ENCODE assay signal across 15 cellular contexts in the genomic region with DNA sequence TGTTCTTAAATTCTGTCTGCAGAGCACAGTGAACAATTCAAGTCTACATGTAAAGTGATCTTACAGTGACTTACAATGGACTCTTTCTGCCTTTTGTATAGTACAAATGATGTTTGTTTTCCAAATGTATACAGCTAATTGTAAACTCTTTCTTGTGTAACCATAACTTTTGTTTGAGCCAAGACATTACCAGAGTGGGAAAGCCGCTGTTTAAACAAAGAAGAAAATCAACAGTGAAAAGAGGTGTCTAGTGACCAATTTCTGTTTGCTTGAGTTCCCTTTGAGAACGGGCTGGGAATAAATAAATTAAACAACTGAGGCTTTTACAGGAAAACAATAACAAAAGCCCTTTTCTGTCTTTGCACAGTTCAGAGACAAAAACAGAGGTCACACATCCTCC.
DNase-seq lines count a peak whose midpoint lies in the region; ATAC-seq and TF ChIP-seq lines count a peak whose summit lies in the region.
"Had no signal": no experiment of that assay in that cellular context is flagged by ENCODE, and none has a peak within 500 bp of the region (broad histone marks: within the 10 kb centered on the region; RNA-seq: fewer than 3 reads in every experiment).

No MANE protein-coding gene starts in this region.

- peak overlapping the region; percentile 77 for H3K27ac ChIP-seq in angular gyrus (ENCODE audit: low read depth, low read length)
- no peak overlapping the region for H3K27ac ChIP-seq in neural progenitor cell
- H3K27ac ChIP-seq: body of pancreas had no signal

- no peak overlapping the region for H3K9ac ChIP-seq in neural progenitor cell

- H2AFZ ChIP-seq in neural progenitor cell (replicated peaks) = no peak overlapping the region

- DNase-seq in DMS79 treated with DMSO at 0.1 percent for 48 hours (lab: John Stamatoyannopoulos, UW) = peak; percentile 32
- DNase-seq in NCI-H2029 treated with DMSO at 0.1 percent for 48 hours (lab: John Stamatoyannopoulos, UW) = peak; percentile 75
- DNase-seq in neural progenitor cell (ENCODE audit: low spot score) = peak; percentile 43
- no peak for DNase-seq in A172 (ENCODE audit: low spot score)
- DNase-seq in stimulated activated CD4-positive, alpha-beta T cell treated with anti-CD3 and anti-CD28 coated beads, Interleukin-4, amount 100 ng/mL, for 24 hours = no peak
- DNase-seq: activated CD4-positive, CD25-positive, alpha-beta regulatory T cell treated with anti-CD3 and anti-CD28 coated beads, Interleukin-2, amount 50 U/mL, for 72 hours; activated naive CD4-positive, alpha-beta T cell treated with anti-CD3 and anti-CD28 coated beads for 36 hours; AML-193; body of pancreas; GOT3; stimulated activated CD4-positive, alpha-beta T cell treated with anti-CD3 and anti-CD28 coated beads, Interleukin-4, amount 100 ng/mL, for 4 hours had no signal

- no peaks in the 10 kb centered on the region for H3K9me3 ChIP-seq in neural progenitor cell (ENCODE audit: low read depth)
- H3K9me3 ChIP-seq: body of pancreas had no signal

- no peak for TF ChIP-seq CTCF in neural progenitor cell (IDR thresholded peaks at IDR 0.05)

- peak overlapping the region; percentile 58 for H3K4me2 ChIP-seq in neural progenitor cell

- H3K27me3 Mint-ChIP-seq in neural progenitor cell (ENCODE audit: insufficient read depth, low read depth) = no peaks in the 10 kb centered on the region

- H3K79me2 ChIP-seq in neural progenitor cell (ENCODE audit: low read depth) = no peaks in the 10 kb centered on the region

- H3K36me3 ChIP-seq in neural progenitor cell = no peaks in the 10 kb centered on the region

- peaks cover 6% of the 10 kb centered on the region for H3K27me3 ChIP-seq in neural progenitor cell
- H3K27me3 ChIP-seq: body of pancreas had no signal

- peak overlapping the region; percentile 88 for H3K27ac Mint-ChIP-seq in neural progenitor cell
- H3K27ac Mint-ChIP-seq: activated naive CD4-positive, alpha-beta T cell treated with anti-CD3 and anti-CD28 coated beads for 36 hours had no signal

- H3K36me3 Mint-ChIP-seq in neural progenitor cell = no peaks in the 10 kb centered on the region

- H3K9me3 Mint-ChIP-seq in neural progenitor cell = no peaks in the 10 kb centered on the region
- H3K9me3 Mint-ChIP-seq: activated naive CD4-positive, alpha-beta T cell treated with anti-CD3 and anti-CD28 coated beads for 36 hours had no signal

- H3F3A ChIP-seq in neural progenitor cell (ENCODE audit: low read depth) = peaks cover 3% of the 10 kb centered on the region

- no peak for ATAC-seq in HG03135 (IDR thresholded peaks at IDR 0.05; ENCODE audit: unreplicated experiment)
- ATAC-seq in GM21360 (IDR thresholded peaks at IDR 0.05; ENCODE audit: unreplicated experiment) = no peak
- ATAC-seq: body of pancreas had no signal

- H3K4me1 Mint-ChIP-seq in neural progenitor cell = peaks cover 10% of the 10 kb centered on the region

- H3K4me1 ChIP-seq in neural progenitor cell = peaks cover 15% of the 10 kb centered on the region
- H3K4me1 ChIP-seq: body of pancreas had no signal

- H3K4me3 ChIP-seq in neural progenitor cell = no peak overlapping the region
- H3K4me3 ChIP-seq: body of pancreas, lung had no signal

- H4K20me1 ChIP-seq in neural progenitor cell (ENCODE audit: low read depth) = no peaks in the 10 kb centered on the region

- no peak overlapping the region for H3K4me3 Mint-ChIP-seq in neural progenitor cell
- H3K4me3 Mint-ChIP-seq: activated naive CD4-positive, alpha-beta T cell treated with anti-CD3 and anti-CD28 coated beads for 36 hours had no signal

Comparison
In these comparisons a context has a peak if more than half of its experiments do, and no peak if none do; other contexts are left out.
1. DNase-seq: peak in DMS79 treated with DMSO at 0.1 percent for 48 hours (single experiment), NCI-H2029 treated with DMSO at 0.1 percent for 48 hours (single experiment) and neural progenitor cell (single experiment); none in A172 (single experiment) and stimulated activated CD4-positive, alpha-beta T cell treated with anti-CD3 and anti-CD28 coated beads, Interleukin-4, amount 100 ng/mL, for 24 hours (single experiment).